9 cellular contexts compared by ENCODE assay signal in genomic region chr14:102928412-102929348, GRCh38. TPM values are rescaled to one million over a fixed set of nuclear protein-coding genes. Genes with fewer than 3 reads are reported as not detected.
A peak's percentile ranks its signal among the peaks of the same experiment; 100 is the strongest.
DNase-seq lines count a peak whose midpoint lies in the region; ATAC-seq, FAIRE-seq and TF ChIP-seq lines count a peak whose summit lies in the region.
"Had no signal": no experiment of that assay in that cellular context is flagged by ENCODE, and none has a peak within 500 bp of the region (broad histone marks: within the 10 kb centered on the region; RNA-seq: fewer than 3 reads in every experiment).

No MANE protein-coding gene starts in this region.

- peak overlapping the region; percentile 5 to 29; a peak in 2 of 4 replicates for H3K4me3 ChIP-seq in Panc1 (ENCODE audit: low read depth in 2 of 2, low read length in 2 of 2)

- H3K36me3 ChIP-seq in Panc1 (ENCODE audit: control insufficient read depth, insufficient read depth, low read length), result no peaks in the 10 kb centered on the region

- H3K27me3 ChIP-seq in Panc1 (ENCODE audit: control insufficient read depth, insufficient read depth, low read length), result no peaks in the 10 kb centered on the region

- no peaks in the 10 kb centered on the region for H3K9me3 Mint-ChIP-seq in activated naive CD8-positive, alpha-beta T cell (ENCODE audit: low read depth)

- intact Hi-C loops in Panc1 (cut with micrococcal nuclease; ENCODE audit: unreplicated experiment), result no loop called here

- ATAC-seq in HG03196 (IDR thresholded peaks at IDR 0.05; ENCODE audit: unreplicated experiment) (peak; percentile 62), Panc1 (peak; percentile 50), HG03442 (IDR thresholded peaks at IDR 0.05; ENCODE audit: unreplicated experiment) (no peak)

- in situ Hi-C loops in Panc1 (cut with HindIII; ENCODE audit: low pct_unique_long_range_greater_than_20kb, low sequenced_read_pairs), result no loop called here

- DNase-seq in GM12891 (ENCODE audit: insufficient read length, low spot score) (peak; percentile 87), Panc1 (ENCODE audit: low read depth, low spot score) (no peak), iPS-NIHi11 (ENCODE audit: low spot score) (peak; percentile 91), H54 (ENCODE audit: insufficient read length, low spot score) (no peak)
- peak; percentile 32 to 54 (median 42) for DNase-seq in stimulated activated CD4-positive, alpha-beta T cell treated with anti-CD3 and anti-CD28 coated beads, Interleukin-1b, Interleukin-23, amount 100 ng/mL, for 24 hours (ENCODE audit: low read depth in 4 of 4, low spot score in 1 of 4)

- peaks cover 6% of the 10 kb centered on the region for H3K27me3 Mint-ChIP-seq in activated naive CD8-positive, alpha-beta T cell

- no peak for TF ChIP-seq CTCF in Panc1 (IDR thresholded peaks at IDR 0.05)

- no peak overlapping the region for H3K27ac Mint-ChIP-seq in activated naive CD8-positive, alpha-beta T cell

- H3K9me3 ChIP-seq in Panc1 (ENCODE audit: control insufficient read depth, insufficient read depth, low read depth, low read length), result no peaks in the 10 kb centered on the region

- H3K27ac ChIP-seq in Panc1 (ENCODE audit: low read length), result no peak overlapping the region

- peak overlapping the region; percentile 67 for H3K4me3 Mint-ChIP-seq in activated naive CD8-positive, alpha-beta T cell

- no peaks in the 10 kb centered on the region for H3K36me3 Mint-ChIP-seq in activated naive CD8-positive, alpha-beta T cell

- BruUV-seq in Panc1 (replicated peaks; lab: Mats Ljungman, UMichigan), result no TSS peak

- TF ChIP-seq POLR2A in GM12891 (IDR thresholded peaks at IDR 0.05; ENCODE audit: low read depth, low read length) (no peak), H54 (IDR thresholded peaks at IDR 0.05; ENCODE audit: low read depth, low read length) (no peak)

- POLR2A ChIA-PET in Panc1 (lab: Charles Lee), result no interaction called here

- H3K4me1 ChIP-seq in Panc1 (ENCODE audit: control insufficient read depth, insufficient read depth, low read length), result peaks cover 2% of the 10 kb centered on the region; the same call in 1 of the 2 replicates

- FAIRE-seq in GM12891 (lab: Jason Lieb, UNC) (peak; percentile 86), H54 (lab: Jason Lieb, UNC) (no peak)
- FAIRE-seq: colon had no signal

- CTCF ChIA-PET in Panc1 (lab: Charles Lee), result no interaction called here

- H3K4me1 Mint-ChIP-seq in activated naive CD8-positive, alpha-beta T cell (ENCODE audit: low read depth), result peaks cover 9% of the 10 kb centered on the region

TF ChIP-seq in GM12891, 5 proteins besides CTCF, POLR2A, EP300 and RAD21:
- TF ChIP-seq PAX5 (IDR thresholded peaks at IDR 0.05; ENCODE audit: insufficient read depth, low read length, severe bottlenecking), result no peak
- no peak for TF ChIP-seq TAF1 (IDR thresholded peaks at IDR 0.05; ENCODE audit: low read depth, low read length)
- no peak for TF ChIP-seq POLR2AphosphoS5 (IDR thresholded peaks at IDR 0.05; ENCODE audit: low read depth, low read length)
- no peak for TF ChIP-seq SPI1 (IDR thresholded peaks at IDR 0.05; ENCODE audit: low read depth, low read length)
- TF ChIP-seq POU2F2 (IDR thresholded peaks at IDR 0.05; ENCODE audit: low read depth, low read length), result no peak

RNA-seq across cellular contexts. Expression of gene AMN, which starts 6.2 kb away (rescaled TPM):
- 0.50 TPM for polyA plus RNA-seq in GM12891 (2012; ENCODE audit: low read depth, missing spikeins)
- total RNA-seq in Panc1 (2021; ENCODE audit: unreplicated experiment), result 0.44 TPM
- 0.97 TPM for polyA plus RNA-seq in Panc1 (2012; ENCODE audit: insufficient read length)

Comparison
In these comparisons a context has a peak if more than half of its experiments do, and no peak if none do; other contexts are left out.
1. DNase-seq: peak in GM12891 (single experiment), iPS-NIHi11 (single experiment) and stimulated activated CD4-positive, alpha-beta T cell treated with anti-CD3 and anti-CD28 coated beads, Interleukin-1b, Interleukin-23, amount 100 ng/mL, for 24 hours (4 of 4); none in Panc1 (single experiment) and H54 (single experiment).